In the genomic region with DNA sequence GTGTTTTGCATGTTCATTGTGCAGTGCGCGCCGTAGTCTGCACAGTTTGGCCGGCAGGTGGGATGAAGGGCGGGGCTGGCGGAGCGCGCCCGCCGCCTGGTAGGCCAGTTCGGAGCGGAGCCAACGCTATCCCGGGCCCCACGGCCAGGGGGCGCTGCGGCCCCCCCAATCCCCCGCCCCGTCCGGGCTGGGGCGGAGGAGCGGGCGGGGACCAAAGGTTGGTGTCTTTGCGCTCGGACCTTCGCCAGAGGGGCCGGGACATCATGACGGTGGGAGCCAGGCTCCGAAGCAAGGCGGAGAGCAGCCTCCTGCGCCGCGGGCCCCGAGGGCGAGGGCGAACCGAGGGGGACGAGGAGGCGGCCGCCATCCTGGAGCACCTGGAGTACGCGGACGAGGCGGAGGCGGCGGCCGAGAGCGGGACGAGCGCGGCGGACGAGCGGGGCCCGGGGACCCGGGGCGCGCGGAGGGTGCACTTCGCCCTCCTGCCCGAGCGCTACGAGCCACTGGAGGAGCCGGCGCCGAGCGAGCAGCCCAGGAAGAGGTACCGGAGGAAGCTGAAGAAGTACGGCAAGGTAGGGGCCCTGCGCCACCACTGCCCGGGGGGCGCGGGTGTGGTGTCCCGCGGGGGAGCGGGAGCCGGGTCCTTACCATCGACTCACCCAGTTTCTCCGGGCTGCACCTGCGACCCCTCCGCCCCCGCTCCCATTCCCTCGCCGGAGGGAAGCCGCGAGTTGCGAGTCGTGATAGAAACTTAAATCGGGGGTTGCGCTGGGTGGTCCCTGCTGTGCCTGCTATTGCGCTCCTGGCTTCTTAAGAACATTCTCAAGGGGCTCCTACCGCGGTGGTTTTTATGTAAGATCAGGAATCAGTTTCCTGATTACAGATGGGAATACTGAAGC, we compare ENCODE assay signal across 8 cellular contexts. TPM values are rescaled to one million over a fixed set of nuclear protein-coding genes. Genes with fewer than 3 reads are reported as not detected.
DNase-seq lines count a peak whose midpoint lies in the region; ATAC-seq and TF ChIP-seq lines count a peak whose summit lies in the region.

A gene with protein sequence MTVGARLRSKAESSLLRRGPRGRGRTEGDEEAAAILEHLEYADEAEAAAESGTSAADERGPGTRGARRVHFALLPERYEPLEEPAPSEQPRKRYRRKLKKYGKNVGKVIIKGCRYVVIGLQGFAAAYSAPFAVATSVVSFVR (plus strand): TSS at position 224 of the 899 bp plus-strand sequence. CDS start 40 bp downstream, at position 264.

- no peaks in the 10 kb centered on the region for H3K9me3 ChIP-seq in naive thymus-derived CD4-positive, alpha-beta T cell (ENCODE audit: control insufficient read depth in 2 of 3, low read length in 3 of 3)

- peak within 1 kb of the TSS; percentile 80 for H3K4me3 Mint-ChIP-seq in activated T-cell treated with anti-CD3 and anti-CD28 coated beads, Interleukin-2, amount 50 U/mL, for 24 hours
- peak within 1 kb of the TSS; percentile 71 to 89 (median 86) for H3K4me3 Mint-ChIP-seq in naive thymus-derived CD4-positive, alpha-beta T cell
- H3K4me3 Mint-ChIP-seq in stimulated activated effector memory CD8-positive, alpha-beta T cell treated with anti-CD3 and anti-CD28 coated beads, Interleukin-12 subunit alpha, Interleukin-12 subunit beta, amount 100 ng/mL, for 72 hours: peak within 1 kb of the TSS; percentile 66

- intact Hi-C loops in naive thymus-derived CD4-positive, alpha-beta T cell (cut with micrococcal nuclease): loop anchor here (1.0 to 5.0 kb wide), 4 partner anchors 43 to 643 kb away; a partner anchor contains a TSS

- peak within 1 kb of the TSS; percentile 81 for H3K27ac ChIP-seq in C4-2B
- H3K27ac ChIP-seq in naive thymus-derived CD4-positive, alpha-beta T cell (ENCODE audit: low read depth, low read length): peak within 1 kb of the TSS; percentile 43

- peak; percentile 94 for ATAC-seq in GM19328 (IDR thresholded peaks at IDR 0.05; ENCODE audit: unreplicated experiment)
- ATAC-seq in HG03457 (IDR thresholded peaks at IDR 0.05; ENCODE audit: unreplicated experiment): peak; percentile 99
- peak; percentile 97 for ATAC-seq in esophagus mucosa
- ATAC-seq in naive thymus-derived CD4-positive, alpha-beta T cell: peak; percentile 99
- peak; percentile 81 for ATAC-seq in stimulated activated effector memory CD8-positive, alpha-beta T cell treated with anti-CD3 and anti-CD28 coated beads, Interleukin-12 subunit alpha, Interleukin-12 subunit beta, amount 100 ng/mL, for 72 hours

- no peaks in the 10 kb centered on the region for H3K36me3 ChIP-seq in naive thymus-derived CD4-positive, alpha-beta T cell (ENCODE audit: control insufficient read depth in 2 of 3, insufficient read depth in 3 of 3, low read length in 3 of 3)

- peaks cover 26% of the 10 kb centered on the region for H3K27me3 Mint-ChIP-seq in activated T-cell treated with anti-CD3 and anti-CD28 coated beads, Interleukin-2, amount 50 U/mL, for 24 hours
- peaks cover 5 to 32% (median 11%) of the 10 kb centered on the region in 5 donors for H3K27me3 Mint-ChIP-seq in naive thymus-derived CD4-positive, alpha-beta T cell

- no peaks in the 10 kb centered on the region for H3K27me3 ChIP-seq in naive thymus-derived CD4-positive, alpha-beta T cell (ENCODE audit: control insufficient read depth in 2 of 2, insufficient read depth in 2 of 2, low read length in 2 of 2)

- peak within 1 kb of the TSS; percentile 58 for H3K4me3 ChIP-seq in naive thymus-derived CD4-positive, alpha-beta T cell (ENCODE audit: low read length)

- peaks cover 9% of the 10 kb centered on the region for H3K4me1 Mint-ChIP-seq in activated T-cell treated with anti-CD3 and anti-CD28 coated beads, Interleukin-2, amount 50 U/mL, for 24 hours (ENCODE audit: low read depth)
- H3K4me1 Mint-ChIP-seq in naive thymus-derived CD4-positive, alpha-beta T cell: peaks cover 5 to 14% (median 7%) of the 10 kb centered on the region in 7 donors
- peaks cover 7% of the 10 kb centered on the region for H3K4me1 Mint-ChIP-seq in stimulated activated effector memory CD8-positive, alpha-beta T cell treated with anti-CD3 and anti-CD28 coated beads, Interleukin-12 subunit alpha, Interleukin-12 subunit beta, amount 100 ng/mL, for 72 hours

- TF ChIP-seq CTCF in C4-2B (conservative IDR thresholded peaks at IDR 0.05): peak; percentile 100

- CTCF ChIA-PET in naive thymus-derived CD4-positive, alpha-beta T cell (lab: Charles Lee): interaction anchor here (1.1 kb wide), 1 partner anchor 12 kb away, joined by 3 read pairs; no protein-coding TSS in a partner anchor

- no peaks in the 10 kb centered on the region for H3K9me3 Mint-ChIP-seq in activated T-cell treated with anti-CD3 and anti-CD28 coated beads, Interleukin-2, amount 50 U/mL, for 24 hours
- H3K9me3 Mint-ChIP-seq in naive thymus-derived CD4-positive, alpha-beta T cell: no peaks in the 10 kb centered on the region
- no peaks in the 10 kb centered on the region for H3K9me3 Mint-ChIP-seq in stimulated activated effector memory CD8-positive, alpha-beta T cell treated with anti-CD3 and anti-CD28 coated beads, Interleukin-12 subunit alpha, Interleukin-12 subunit beta, amount 100 ng/mL, for 72 hours

- POLR2A ChIA-PET in naive thymus-derived CD4-positive, alpha-beta T cell (lab: Charles Lee): no interaction called here

- H3K4me1 ChIP-seq in naive thymus-derived CD4-positive, alpha-beta T cell (ENCODE audit: control insufficient read depth in 2 of 2, insufficient read depth in 2 of 2, low read length in 2 of 2): peaks cover 5 to 8% of the 10 kb centered on the region in 2 donors

- H3K36me3 Mint-ChIP-seq in activated T-cell treated with anti-CD3 and anti-CD28 coated beads, Interleukin-2, amount 50 U/mL, for 24 hours (ENCODE audit: low read depth): no peaks in the 10 kb centered on the region
- H3K36me3 Mint-ChIP-seq in naive thymus-derived CD4-positive, alpha-beta T cell: peaks cover 0 to 1% (median 0%) of the 10 kb centered on the region in 5 donors
- no peaks in the 10 kb centered on the region for H3K36me3 Mint-ChIP-seq in stimulated activated effector memory CD8-positive, alpha-beta T cell treated with anti-CD3 and anti-CD28 coated beads, Interleukin-12 subunit alpha, Interleukin-12 subunit beta, amount 100 ng/mL, for 72 hours

- peak within 1 kb of the TSS; percentile 55 for H3K27ac Mint-ChIP-seq in activated T-cell treated with anti-CD3 and anti-CD28 coated beads, Interleukin-2, amount 50 U/mL, for 24 hours
- peak within 1 kb of the TSS in 3 of 9 donors; percentile 22 to 52 (median 32) for H3K27ac Mint-ChIP-seq in naive thymus-derived CD4-positive, alpha-beta T cell
- H3K27ac Mint-ChIP-seq in stimulated activated effector memory CD8-positive, alpha-beta T cell treated with anti-CD3 and anti-CD28 coated beads, Interleukin-12 subunit alpha, Interleukin-12 subunit beta, amount 100 ng/mL, for 72 hours: no peak within 1 kb of the TSS

- DNase-seq in NCI-H82 (lab: John Stamatoyannopoulos, UW): peak; percentile 89
- DNase-seq in activated T-cell treated with anti-CD3 and anti-CD28 coated beads, Interleukin-2, amount 50 U/mL, for 24 hours: peak; percentile 87
- DNase-seq in naive thymus-derived CD4-positive, alpha-beta T cell: peak; percentile 57 to 81 (median 71)
- peak; percentile 59 to 78 for DNase-seq in stimulated activated effector memory CD8-positive, alpha-beta T cell treated with anti-CD3 and anti-CD28 coated beads, Interleukin-12 subunit alpha, Interleukin-12 subunit beta, amount 100 ng/mL, for 72 hours (ENCODE audit: low spot score in 2 of 2)

RNA-seq across cellular contexts. Expression of the gene that starts here (rescaled TPM):
- 2.5 TPM for total RNA-seq in esophagus mucosa
- 1 to 10 TPM in 4 of 5 experiments, under 1 TPM in 1; 0.17 to 2.1 (median 1.5) TPM for total RNA-seq in naive thymus-derived CD4-positive, alpha-beta T cell
- 1 to 10 TPM; 1.9 to 3.2 TPM for polyA plus RNA-seq in naive thymus-derived CD4-positive, alpha-beta T cell

Comparison
In these comparisons a context has a peak if more than half of its experiments do, and no peak if none do; other contexts are left out.
1. Peak in every context shown above with its lines: DNase-seq, ATAC-seq, H3K4me3 ChIP-seq and H3K27ac ChIP-seq.